ENCODE assay signal across 19 cellular contexts in genomic region chr6:4327841-4328240, GRCh38.
DNase-seq lines count a peak whose midpoint lies in the region; TF ChIP-seq lines count a peak whose summit lies in the region.
"Had no signal": no experiment of that assay in that cellular context is flagged by ENCODE, and none has a peak within 500 bp of the region (broad histone marks: within the 10 kb centered on the region; RNA-seq: fewer than 3 reads in every experiment).

No MANE protein-coding gene starts in this region.

- no peak overlapping the region for H3K4me2 ChIP-seq in smooth muscle cell
- H3K4me2 ChIP-seq: KMS-11 had no signal

- H3K4me1 ChIP-seq in smooth muscle cell (ENCODE audit: low read depth) = peaks cover 9% of the 10 kb centered on the region

- TF ChIP-seq CTCF in fibroblast of pulmonary artery (IDR thresholded peaks at IDR 0.05; ENCODE audit: low read length, missing control alignments) (no peak), smooth muscle cell (IDR thresholded peaks at IDR 0.05; ENCODE audit: borderline replicate concordance, insufficient read depth, poor library complexity, severe bottlenecking) (no peak)

- peak overlapping the region; percentile 13 for H2AFZ ChIP-seq in smooth muscle cell (ENCODE audit: low read depth)

- H3F3A ChIP-seq in smooth muscle cell (ENCODE audit: low read depth) = no peaks in the 10 kb centered on the region

- H3K79me2 ChIP-seq in smooth muscle cell (ENCODE audit: low read depth) = no peaks in the 10 kb centered on the region

- H3K9ac ChIP-seq in smooth muscle cell (ENCODE audit: low read depth) = no peak overlapping the region
- H3K9ac ChIP-seq: KMS-11 had no signal

- DNase-seq in LHCN-M2 (ENCODE audit: low read depth) (peak; percentile 46), amniotic epithelial cell (ENCODE audit: low read depth) (peak; percentile 43), fibroblast of pulmonary artery (ENCODE audit: low read depth) (peak; percentile 34), smooth muscle cell (lab: John Stamatoyannopoulos, UW; ENCODE audit: unreplicated experiment) (no peak), AG20443 (ENCODE audit: low spot score) (no peak), DMS53 treated with DMSO at 0.1 percent for 48 hours (lab: John Stamatoyannopoulos, UW; ENCODE audit: unreplicated experiment) (no peak)
- DNase-seq in stimulated activated CD4-positive, alpha-beta T cell treated with anti-CD3 and anti-CD28 coated beads, Interleukin-4, amount 100 ng/mL, for 4 hours = no peak
- DNase-seq: CD8-positive, alpha-beta memory T cell; DMS 273 treated with DMSO at 0.1 percent for 48 hours; DMS79 treated with DMSO at 0.1 percent for 48 hours; GF-D8; NCI-H2029 treated with DMSO at 0.1 percent for 48 hours; NCI-H2227 treated with DMSO at 0.1 percent for 48 hours; NCI-H526 treated with DMSO at 0.1 percent for 48 hours; SHP77 had no signal

- no peaks in the 10 kb centered on the region for H3K9me3 ChIP-seq in smooth muscle cell (replicated peaks; ENCODE audit: low read depth)

- no peaks in the 10 kb centered on the region for H3K27me3 ChIP-seq in smooth muscle cell (ENCODE audit: low read depth)

- WGBS in smooth muscle cell (ENCODE audit: low lambda C conversion rate) = 88% methylated on average over 1 of the region's 1 CpG

- H3K4me3 ChIP-seq in fibroblast of pulmonary artery (replicated peaks; ENCODE audit: low read depth, low read length) (no peak overlapping the region), smooth muscle cell (no peak overlapping the region)

- H4K20me1 ChIP-seq in smooth muscle cell (ENCODE audit: low read depth) = no peaks in the 10 kb centered on the region

- H3K36me3 ChIP-seq in smooth muscle cell (ENCODE audit: low read depth) = no peaks in the 10 kb centered on the region

- peak overlapping the region; percentile 47 for H3K27ac ChIP-seq in smooth muscle cell (ENCODE audit: low read depth)
- H3K27ac ChIP-seq: C4-2B, HL-60, KMS-11, RWPE1 had no signal

Comparison
In these comparisons a context has a peak if more than half of its experiments do, and no peak if none do; other contexts are left out.
1. DNase-seq: peak in LHCN-M2 (single experiment), amniotic epithelial cell (single experiment) and fibroblast of pulmonary artery (single experiment); none in smooth muscle cell (single experiment), AG20443 (single experiment), DMS53 treated with DMSO at 0.1 percent for 48 hours (single experiment) and stimulated activated CD4-positive, alpha-beta T cell treated with anti-CD3 and anti-CD28 coated beads, Interleukin-4, amount 100 ng/mL, for 4 hours (0 of 2).